10 cellular contexts compared by ENCODE assay signal in genomic region chr16:1448536-1449116, GRCh38. TPM values are rescaled to one million over a fixed set of nuclear protein-coding genes. Genes with fewer than 3 reads are reported as not detected.
"Had no signal": no experiment of that assay in that cellular context is flagged by ENCODE, and none has a peak within 500 bp of the region (broad histone marks: within the 10 kb centered on the region; RNA-seq: fewer than 3 reads in every experiment).

No MANE protein-coding gene starts in this region.

- FAIRE-seq: HepG2, HTR-8/SVneo, K562 had no signal

- DNase-seq: KBM-7, KG1 had no signal

- H3K9ac ChIP-seq: KMS-11 had no signal

- H3K27ac ChIP-seq: HL-60, KMS-11 had no signal

- H3K27me3 Mint-ChIP-seq: IgD-negative memory B cell had no signal

- H3K4me3 ChIP-seq: K562 had no signal

- H3K9me3 Mint-ChIP-seq: IgD-negative memory B cell had no signal

- ATAC-seq: HepG2, K562 had no signal

- H3K4me2 ChIP-seq: KMS-11 had no signal

RNA-seq across cellular contexts. Expression of gene CCDC154, which starts 4.3 kb away (rescaled TPM):
- total RNA-seq: HT-29 had no signal

RNA-seq across cellular contexts. Expression of gene PERCC1, which starts 17.7 kb away (rescaled TPM):
- total RNA-seq: HT-29, HT1080, K562 had no signal
- polyA plus RNA-seq: HepG2, IgD-negative memory B cell, K562 had no signal
